16 cellular contexts compared by ENCODE assay signal in the genomic region with DNA sequence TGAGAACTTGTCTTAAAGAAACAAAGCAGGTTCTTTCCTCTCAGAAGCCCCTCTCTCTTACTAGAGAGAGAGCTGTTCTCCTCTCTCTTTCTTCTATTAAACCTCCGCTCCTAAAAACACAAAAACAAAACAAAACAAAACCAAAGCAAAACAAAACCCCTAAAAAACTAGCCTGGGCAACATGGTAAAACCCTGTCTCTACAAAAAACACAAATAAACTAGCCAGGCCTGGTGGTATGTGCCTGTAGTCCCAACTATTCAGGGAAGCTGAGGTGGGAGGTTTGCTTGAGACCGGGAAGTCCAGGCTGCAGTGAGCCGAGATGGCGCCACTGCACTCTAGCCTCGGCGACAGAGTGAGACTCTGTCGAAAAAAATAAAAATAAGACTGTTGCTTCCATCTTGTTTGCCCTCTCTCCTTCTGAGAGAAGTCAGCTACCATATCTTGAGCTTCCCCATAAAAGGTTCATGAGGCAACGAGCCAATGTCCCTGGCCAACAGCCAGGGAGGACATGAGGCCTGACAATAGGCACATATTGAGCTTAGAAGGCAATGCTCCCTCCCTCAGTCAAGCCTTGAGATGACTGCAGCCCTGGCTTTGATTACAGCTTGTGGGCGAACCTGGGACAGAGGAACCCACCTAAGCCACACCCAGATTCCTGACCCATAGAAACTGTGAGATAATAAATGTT. TPM values are rescaled to one million over a fixed set of nuclear protein-coding genes. Genes with fewer than 3 reads are reported as not detected.
DNase-seq lines count a peak whose midpoint lies in the region; ATAC-seq and TF ChIP-seq lines count a peak whose summit lies in the region.
"Had no signal": no experiment of that assay in that cellular context is flagged by ENCODE, and none has a peak within 500 bp of the region (broad histone marks: within the 10 kb centered on the region; RNA-seq: fewer than 3 reads in every experiment).

No MANE protein-coding gene starts in this region.

- H3K4me3 ChIP-seq in heart left ventricle: no peak overlapping the region
- H3K4me3 ChIP-seq in stomach: no peak overlapping the region
- H3K4me3 ChIP-seq: ascending aorta, SJCRH30 had no signal

- H3K27ac ChIP-seq in heart left ventricle: no peak overlapping the region
- no peak overlapping the region for H3K27ac ChIP-seq in stomach
- H3K27ac ChIP-seq: ascending aorta, SJCRH30 had no signal

- intact Hi-C loops in heart left ventricle (cut with DNase I): no loop called here
- intact Hi-C loops in stomach (cut with DNase I; ENCODE audit: low total_unique reads): no loop called here

- peak; percentile 34 for DNase-seq in NCI-H82 (lab: John Stamatoyannopoulos, UW)
- no peak for DNase-seq in NCI-H82 treated with DMSO at 0.1 percent for 48 hours (lab: John Stamatoyannopoulos, UW; ENCODE audit: unreplicated experiment)
- peak; percentile 22 for DNase-seq in SK-MEL-5 (ENCODE audit: low read depth, low spot score)
- peak; percentile 48 to 81 (median 55) for DNase-seq in heart left ventricle
- DNase-seq in stomach: peak; percentile 46
- no peak for DNase-seq in stimulated activated CD4-positive, alpha-beta T cell treated with anti-CD3 and anti-CD28 coated beads, Interleukin-4, amount 100 ng/mL, for 4 hours
- no peak for DNase-seq in NCI-H1694 treated with DMSO at 0.1 percent for 48 hours (lab: John Stamatoyannopoulos, UW)
- no peak for DNase-seq in stimulated activated CD4-positive, alpha-beta T cell treated with anti-CD3 and anti-CD28 coated beads, Interleukin-2, amount 100 ng/mL, for 24 hours
- DNase-seq: activated CD4-positive, CD25-positive, alpha-beta regulatory T cell treated with anti-CD3 and anti-CD28 coated beads, Interleukin-2, amount 50 U/mL, for 72 hours; HCEC 1CT; IMR-90; mammary epithelial cell; stimulated activated CD4-positive, alpha-beta T cell treated with anti-CD3 and anti-CD28 coated beads, Interleukin-15, amount 100 ng/mL, for 24 hours had no signal

- H3K36me3 ChIP-seq in heart left ventricle: no peaks in the 10 kb centered on the region
- H3K36me3 ChIP-seq in stomach: no peaks in the 10 kb centered on the region
- H3K36me3 ChIP-seq: ascending aorta, SJCRH30 had no signal

- H3K27me3 ChIP-seq in heart left ventricle: peaks cover 0 to 7% (median 0%) of the 10 kb centered on the region in 9 donors
- H3K27me3 ChIP-seq in stomach: peaks cover 0 to 13% (median 0%) of the 10 kb centered on the region in 3 donors
- H3K27me3 ChIP-seq: ascending aorta, SJCRH30 had no signal

- TF ChIP-seq POLR2A in heart left ventricle (IDR thresholded peaks at IDR 0.05) (no peak), stomach (IDR thresholded peaks at IDR 0.05) (no peak)

- in situ Hi-C loops in SK-MEL-5 (cut with HindIII; ENCODE audit: low pct_unique_long_range_greater_than_20kb, low sequenced_read_pairs): no loop called here

- H3K4me1 ChIP-seq in heart left ventricle (peaks cover 0 to 7% (median 0%) of the 10 kb centered on the region in 12 donors), stomach (no peaks in the 10 kb centered on the region)
- H3K4me1 ChIP-seq: ascending aorta, SJCRH30 had no signal

- TF ChIP-seq EP300 in stomach (IDR thresholded peaks at IDR 0.05): no peak

- H3K9me3 ChIP-seq in heart left ventricle: no peaks in the 10 kb centered on the region
- no peaks in the 10 kb centered on the region for H3K9me3 ChIP-seq in stomach
- H3K9me3 ChIP-seq: ascending aorta, SJCRH30 had no signal

- peak in 3 of 4 donors; percentile 49 to 57 (median 50) for ATAC-seq in heart left ventricle

- no peak for TF ChIP-seq CTCF in heart left ventricle (IDR thresholded peaks at IDR 0.05)
- no peak for TF ChIP-seq CTCF in stomach (IDR thresholded peaks at IDR 0.05)

- WGBS in heart left ventricle, 4 donors: 43 to 61% (median 50%) methylated on average over 9 of the region's 9 CpGs
- whole genome bisulfite sequencing in stomach, 5 donors: 58 to 66% (median 61%) methylated on average over 9 of the region's 9 CpGs

RNA-seq across cellular contexts. Expression of a gene that starts 17.5 kb away (rescaled TPM):
- not detected in 2 replicates for total RNA-seq in SK-MEL-5 (2014; rRNA removed; shearing (Covaris generic))
- not detected in 2 replicates for polyA plus RNA-seq in SK-MEL-5 (2015; cell fraction: cytosol; rRNA removed)
- not detected in 2 replicates for polyA plus RNA-seq in SK-MEL-5 (2015; cell fraction: nucleus; rRNA removed)
- total RNA-seq in heart left ventricle (under 1 TPM in 7 of 9 donors, not detected in 2; 0.09 to 0.48 (median 0.23) TPM), stomach (1 to 10 TPM in 3 of 5 donors, not detected in 2; 1.2 to 3.5 (median 1.6) TPM)
- polyA plus RNA-seq in heart left ventricle (under 1 TPM; 0.11 to 0.18 TPM), stomach (under 1 TPM in 2 of 3 donors, not detected in 1; 0.18 to 0.46 TPM)
- total RNA-seq: ascending aorta, IMR-90, mammary epithelial cell, NCI-H460, SJCRH30 had no signal
- polyA plus RNA-seq: IMR-90, mammary epithelial cell had no signal

RNA-seq across cellular contexts. Expression of a gene that starts 20.5 kb away (rescaled TPM):
- total RNA-seq in SK-MEL-5 (2014; rRNA removed; shearing (Covaris generic)): 18.4 and 18.5 TPM in 2 replicates
- polyA plus RNA-seq in SK-MEL-5 (2015; cell fraction: cytosol; rRNA removed): 14.9 and 20.6 TPM in 2 replicates
- 49.7 and 65.9 TPM in 2 replicates for polyA plus RNA-seq in SK-MEL-5 (2015; cell fraction: nucleus; rRNA removed)
- 10 to 100 TPM in 3 of 9 donors, 1 to 10 TPM in 6; 7.4 to 18.8 (median 9.5) TPM for total RNA-seq in heart left ventricle
- polyA plus RNA-seq in heart left ventricle: 1 to 10 TPM; 4.1 to 5.6 TPM
- total RNA-seq in stomach: 10 to 100 TPM; 20.9 to 68.1 (median 36.8) TPM
- 10 to 100 TPM in 1 of 3 donors, 1 to 10 TPM in 2; 3.9 to 11.7 (median 5.8) TPM for polyA plus RNA-seq in stomach

Comparison
In these comparisons a context has a peak if more than half of its experiments do, and no peak if none do; other contexts are left out.
1. DNase-seq: peak in NCI-H82 (single experiment), SK-MEL-5 (single experiment), heart left ventricle (5 of 5) and stomach (single experiment); none in NCI-H82 treated with DMSO at 0.1 percent for 48 hours (single experiment), stimulated activated CD4-positive, alpha-beta T cell treated with anti-CD3 and anti-CD28 coated beads, Interleukin-4, amount 100 ng/mL, for 4 hours (0 of 2), NCI-H1694 treated with DMSO at 0.1 percent for 48 hours (single experiment) and stimulated activated CD4-positive, alpha-beta T cell treated with anti-CD3 and anti-CD28 coated beads, Interleukin-2, amount 100 ng/mL, for 24 hours (0 of 2).